ENCODE assay signal across 18 cellular contexts in the genomic region with DNA sequence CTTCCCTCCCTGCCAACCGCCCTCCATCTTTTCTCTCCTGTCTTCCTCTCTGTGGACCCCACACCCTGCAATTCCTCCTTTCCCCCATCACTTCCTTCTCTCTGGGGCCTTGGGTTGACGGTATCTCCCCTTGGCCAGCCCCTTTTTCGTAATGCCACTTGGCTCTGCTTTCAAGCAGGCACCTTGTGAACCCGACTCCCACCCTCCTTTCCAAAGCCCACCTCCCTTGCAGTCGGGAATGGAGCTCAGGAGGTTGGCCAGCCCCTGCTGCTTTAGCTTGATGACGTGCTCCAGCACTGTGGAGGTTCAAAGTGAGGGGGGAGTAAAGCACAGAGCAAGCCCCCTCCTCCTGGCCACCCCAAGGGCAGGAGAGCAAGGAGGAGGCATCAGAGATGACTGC.
DNase-seq lines count a peak whose midpoint lies in the region; ATAC-seq and TF ChIP-seq lines count a peak whose summit lies in the region.
"Had no signal": no experiment of that assay in that cellular context is flagged by ENCODE, and none has a peak within 500 bp of the region (broad histone marks: within the 10 kb centered on the region; RNA-seq: fewer than 3 reads in every experiment).

No MANE protein-coding gene starts in this region.

- no peak overlapping the region for H3K4me3 Mint-ChIP-seq in activated naive CD4-positive, alpha-beta T cell treated with anti-CD3 and anti-CD28 coated beads for 36 hours
- H3K4me3 Mint-ChIP-seq in naive B cell, result peak overlapping the region in 6 of 8 donors; percentile 23 to 82 (median 56)
- H3K4me3 Mint-ChIP-seq in type B pancreatic cell, result peak overlapping the region; percentile 75
- H3K4me3 Mint-ChIP-seq: natural killer cell treated with Interleukin-12 subunit alpha and Interleukin-12 subunit beta and Interleukin-15 and Interleukin-18, amount 100 ng/mL, for 72 hours had no signal

- H3K27ac Mint-ChIP-seq in activated naive CD4-positive, alpha-beta T cell treated with anti-CD3 and anti-CD28 coated beads for 36 hours, result peak overlapping the region; percentile 1
- H3K27ac Mint-ChIP-seq in naive B cell (peak overlapping the region; percentile 14 to 99 (median 84)), type B pancreatic cell (peak overlapping the region; percentile 91)

- ATAC-seq in naive B cell (ENCODE audit: low read depth in 2 of 2) (no peak), HG03342 (IDR thresholded peaks at IDR 0.05; ENCODE audit: unreplicated experiment) (no peak)
- ATAC-seq: left lobe of liver; natural killer cell treated with Interleukin-12 subunit alpha and Interleukin-12 subunit beta and Interleukin-15 and Interleukin-18, amount 100 ng/mL, for 72 hours; right lobe of liver had no signal

- H3K27me3 Mint-ChIP-seq in activated naive CD4-positive, alpha-beta T cell treated with anti-CD3 and anti-CD28 coated beads for 36 hours (ENCODE audit: low read depth), result no peaks in the 10 kb centered on the region
- H3K27me3 Mint-ChIP-seq in naive B cell, result no peaks in the 10 kb centered on the region
- no peaks in the 10 kb centered on the region for H3K27me3 Mint-ChIP-seq in type B pancreatic cell
- H3K27me3 Mint-ChIP-seq: natural killer cell treated with Interleukin-12 subunit alpha and Interleukin-12 subunit beta and Interleukin-15 and Interleukin-18, amount 100 ng/mL, for 72 hours had no signal

- H3K36me3 Mint-ChIP-seq in activated naive CD4-positive, alpha-beta T cell treated with anti-CD3 and anti-CD28 coated beads for 36 hours (ENCODE audit: low read depth), result no peaks in the 10 kb centered on the region
- H3K36me3 Mint-ChIP-seq in naive B cell, result no peaks in the 10 kb centered on the region
- no peaks in the 10 kb centered on the region for H3K36me3 Mint-ChIP-seq in type B pancreatic cell
- H3K36me3 Mint-ChIP-seq: natural killer cell treated with Interleukin-12 subunit alpha and Interleukin-12 subunit beta and Interleukin-15 and Interleukin-18, amount 100 ng/mL, for 72 hours had no signal

- CTCF ChIA-PET in activated naive CD4-positive, alpha-beta T cell treated with anti-CD3 and anti-CD28 coated beads for 36 hours (lab: Charles Lee), result no interaction called here

- intact Hi-C loops in activated naive CD4-positive, alpha-beta T cell treated with anti-CD3 and anti-CD28 coated beads for 36 hours (cut with micrococcal nuclease), result loop anchor here (5.0 kb wide), 1 partner anchor 407 kb away; no protein-coding TSS in a partner anchor

- DNase-seq in activated naive CD4-positive, alpha-beta T cell treated with anti-CD3 and anti-CD28 coated beads for 36 hours, result no peak
- no peak for DNase-seq in activated naive CD4-positive, alpha-beta T cell treated with anti-CD3 and anti-CD28 coated beads, Interleukin-2, amount 50 U/mL, for 16 hours
- no peak for DNase-seq in naive B cell
- no peak for DNase-seq in type B pancreatic cell (ENCODE audit: extremely low spot score, unreplicated experiment)
- DNase-seq in GM20000 (ENCODE audit: low spot score), result no peak
- DNase-seq in NCI-H524 (lab: John Stamatoyannopoulos, UW), result no peak
- DNase-seq: activated CD8-positive, alpha-beta memory T cell treated with anti-CD3 and anti-CD28 coated beads, Interleukin-2, amount 50 U/mL, for 48 hours; activated naive CD4-positive, alpha-beta T cell treated with Interleukin-2 at 50 U/mL for 16 hours; GOT3; hypothalamus; NCI-H187; OCI-M1 had no signal

- H3K27ac ChIP-seq in angular gyrus (ENCODE audit: low read depth, low read length), result peak overlapping the region; percentile 19
- H3K27ac ChIP-seq: right lobe of liver, upper lobe of left lung had no signal

- TF ChIP-seq CTCF in type B pancreatic cell (conservative IDR thresholded peaks at IDR 0.05) (no peak), GM20000 (IDR thresholded peaks at IDR 0.05; ENCODE audit: extremely low read depth, missing control alignments) (no peak)

- peaks cover 23% of the 10 kb centered on the region for H3K4me1 Mint-ChIP-seq in activated naive CD4-positive, alpha-beta T cell treated with anti-CD3 and anti-CD28 coated beads for 36 hours (ENCODE audit: low read depth)
- H3K4me1 Mint-ChIP-seq in naive B cell (peaks cover 63 to 83% (median 80%) of the 10 kb centered on the region in 3 donors), type B pancreatic cell (ENCODE audit: unreplicated experiment) (peaks cover 73% of the 10 kb centered on the region)

- H3K9me3 Mint-ChIP-seq in activated naive CD4-positive, alpha-beta T cell treated with anti-CD3 and anti-CD28 coated beads for 36 hours, result no peaks in the 10 kb centered on the region
- H3K9me3 Mint-ChIP-seq in naive B cell (peaks cover 0 to 1% (median 0%) of the 10 kb centered on the region in 7 donors), type B pancreatic cell (peaks cover 6% of the 10 kb centered on the region)
- H3K9me3 Mint-ChIP-seq: natural killer cell treated with Interleukin-12 subunit alpha and Interleukin-12 subunit beta and Interleukin-15 and Interleukin-18, amount 100 ng/mL, for 72 hours had no signal

Comparison
In these comparisons a context has a peak if more than half of its experiments do, and no peak if none do; other contexts are left out.
1. H3K27ac Mint-ChIP-seq: peak in every context shown above with its lines; median percentile 91 in type B pancreatic cell; 84 in naive B cell; 1 in activated naive CD4-positive, alpha-beta T cell treated with anti-CD3 and anti-CD28 coated beads for 36 hours.